12 cellular contexts compared by ENCODE assay signal in the genomic region with DNA sequence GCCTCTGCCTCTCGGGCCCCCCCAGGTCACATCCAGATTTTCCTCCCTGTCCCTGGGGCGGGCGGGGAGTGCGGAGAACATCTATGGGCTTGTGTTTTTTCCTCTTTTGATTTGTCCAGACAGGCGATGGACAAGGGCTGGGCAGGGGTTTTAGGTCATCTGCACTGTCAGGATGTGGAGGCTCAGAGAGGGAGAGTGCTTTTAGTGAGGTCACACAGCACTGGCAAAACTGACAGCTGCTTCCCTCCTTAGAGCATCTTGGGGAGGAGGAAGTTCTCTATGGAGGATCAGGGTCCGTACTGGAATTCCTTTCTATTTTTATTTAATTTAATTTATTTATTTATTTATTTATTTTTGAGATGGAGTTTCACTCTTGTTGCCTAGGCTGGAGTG. TPM values are rescaled to one million over a fixed set of nuclear protein-coding genes. Genes with fewer than 3 reads are reported as not detected.
DNase-seq lines count a peak whose midpoint lies in the region; ATAC-seq and TF ChIP-seq lines count a peak whose summit lies in the region.
"Had no signal": no experiment of that assay in that cellular context is flagged by ENCODE, and none has a peak within 500 bp of the region (broad histone marks: within the 10 kb centered on the region; RNA-seq: fewer than 3 reads in every experiment).

No MANE protein-coding gene starts in this region.

- intact Hi-C loops in adrenal gland (cut with DNase I), result no loop called here
- intact Hi-C loops in esophagus squamous epithelium (cut with DNase I), result no loop called here
- intact Hi-C loops in ovary (cut with DNase I), result loop anchor here in 1 of 4 donors (2.0 to 10.0 kb wide), 3 partner anchors 24 to 60 kb away; partner anchors contain the start of gene NFIC

- no peak for TF ChIP-seq EP300 in ovary (IDR thresholded peaks at IDR 0.05)

- POLR2A ChIA-PET in HEK293T (lab: Yijun Ruan, JAX), result no interaction called here

- WGBS in adrenal gland, 4 donors, result 45 to 67% (median 51%) methylated on average over 6 of the region's 6 CpGs
- 46 to 57% methylated on average over 1 to 6 of the region's 6 CpGs for WGBS in esophagus squamous epithelium, 2 donors
- WGBS in ovary, 3 donors, result 41 to 52% (median 42%) methylated on average over 6 of the region's 6 CpGs
- 57% methylated on average over 6 of the region's 6 CpGs for WGBS in urinary bladder

- no peak for DNase-seq in adrenal gland
- DNase-seq in esophagus squamous epithelium (lab: John Stamatoyannopoulos, UW), result no peak
- DNase-seq in ovary, result no peak
- DNase-seq in NCI-H526 treated with DMSO at 0.1 percent for 48 hours (lab: John Stamatoyannopoulos, UW), result no peak
- DNase-seq in HEK293T (ENCODE audit: extremely low spot score), result no peak
- DNase-seq: activated naive CD8-positive, alpha-beta T cell treated with anti-CD3 and anti-CD28 coated beads, Interleukin-2, amount 50 U/mL, for 24 hours; Caco-2; naive B cell; NCI-H1105; NCI-H510A had no signal

- H3K27me3 ChIP-seq in adrenal gland (no peaks in the 10 kb centered on the region), esophagus squamous epithelium (no peaks in the 10 kb centered on the region), ovary (no peaks in the 10 kb centered on the region)

- peaks cover 0 to 5% of the 10 kb centered on the region in 2 donors for H3K36me3 ChIP-seq in adrenal gland (replicated peaks in 1 of 2)
- peaks cover 0 to 28% (median 0%) of the 10 kb centered on the region in 3 donors for H3K36me3 ChIP-seq in esophagus squamous epithelium
- no peaks in the 10 kb centered on the region for H3K36me3 ChIP-seq in ovary
- H3K36me3 ChIP-seq in urinary bladder (ENCODE audit: insufficient read depth), result no peaks in the 10 kb centered on the region

- TF ChIP-seq CTCF in adrenal gland (IDR thresholded peaks at IDR 0.05), result no peak
- no peak for TF ChIP-seq CTCF in esophagus squamous epithelium (IDR thresholded peaks at IDR 0.05)
- TF ChIP-seq CTCF in ovary (IDR thresholded peaks at IDR 0.05), result no peak

- H3K27ac ChIP-seq in adrenal gland, result peak overlapping the region; percentile 98 to 100 (median 99)
- peak overlapping the region; percentile 95 to 99 (median 98) for H3K27ac ChIP-seq in esophagus squamous epithelium
- peak overlapping the region; percentile 97 to 100 for H3K27ac ChIP-seq in ovary
- peak overlapping the region; percentile 99 for H3K27ac ChIP-seq in urinary bladder (ENCODE audit: low read depth)

- ATAC-seq in HG03095 (IDR thresholded peaks at IDR 0.05; ENCODE audit: unreplicated experiment), result no peak
- ATAC-seq: activated naive CD8-positive, alpha-beta T cell treated with anti-CD3 and anti-CD28 coated beads, Interleukin-2, amount 50 U/mL, for 24 hours had no signal

- no peaks in the 10 kb centered on the region for H3K9me3 ChIP-seq in adrenal gland (replicated peaks in 1 of 3)
- no peaks in the 10 kb centered on the region for H3K9me3 ChIP-seq in esophagus squamous epithelium
- no peaks in the 10 kb centered on the region for H3K9me3 ChIP-seq in ovary
- H3K9me3 ChIP-seq: Caco-2 had no signal

- peaks cover 36 to 73% of the 10 kb centered on the region in 2 donors for H3K4me1 ChIP-seq in adrenal gland (replicated peaks in 1 of 2)
- H3K4me1 ChIP-seq in esophagus squamous epithelium, result peaks cover 67 to 100% (median 67%) of the 10 kb centered on the region in 3 donors
- peaks cover 16% of the 10 kb centered on the region for H3K4me1 ChIP-seq in ovary (ENCODE audit: insufficient read depth)
- H3K4me1 ChIP-seq in urinary bladder (ENCODE audit: insufficient read depth), result no peaks in the 10 kb centered on the region
- H3K4me1 ChIP-seq: Caco-2 had no signal

- CTCF ChIA-PET in HEK293T (lab: Yijun Ruan, JAX), result no interaction called here

- TF ChIP-seq POLR2A in adrenal gland (IDR thresholded peaks at IDR 0.05) (no peak), esophagus squamous epithelium (IDR thresholded peaks at IDR 0.05) (no peak), ovary (IDR thresholded peaks at IDR 0.05) (no peak)

- peak overlapping the region in 1 of 4 donors; percentile 52 for H3K4me3 ChIP-seq in adrenal gland
- H3K4me3 ChIP-seq in esophagus squamous epithelium, result peak overlapping the region; percentile 34 to 66 (median 50)
- H3K4me3 ChIP-seq in ovary, result peak overlapping the region; percentile 61
- H3K4me3 ChIP-seq in urinary bladder (ENCODE audit: low read depth, low read length), result peak overlapping the region; percentile 3

TF ChIP-seq in HEK293T, 16 proteins besides CTCF, POLR2A, EP300 and RAD21:
- TF ChIP-seq ELF4 (IDR thresholded peaks at IDR 0.05) (no peak), HDGF (IDR thresholded peaks at IDR 0.05; ENCODE audit: borderline replicate concordance) (no peak), BHLHE40 (IDR thresholded peaks at IDR 0.05; ENCODE audit: borderline replicate concordance) (no peak), CTBP1 (IDR thresholded peaks at IDR 0.05; ENCODE audit: borderline replicate concordance) (no peak), NFRKB (IDR thresholded peaks at IDR 0.05) (no peak), FOXK2 (IDR thresholded peaks at IDR 0.05) (no peak), ZNF384 (IDR thresholded peaks at IDR 0.05) (no peak), FOXA1 (IDR thresholded peaks at IDR 0.05) (no peak), SUZ12 (IDR thresholded peaks at IDR 0.05) (no peak), ARNT (IDR thresholded peaks at IDR 0.05) (no peak), TARDBP (IDR thresholded peaks at IDR 0.05) (no peak)
- TF ChIP-seq, protein P1, sequence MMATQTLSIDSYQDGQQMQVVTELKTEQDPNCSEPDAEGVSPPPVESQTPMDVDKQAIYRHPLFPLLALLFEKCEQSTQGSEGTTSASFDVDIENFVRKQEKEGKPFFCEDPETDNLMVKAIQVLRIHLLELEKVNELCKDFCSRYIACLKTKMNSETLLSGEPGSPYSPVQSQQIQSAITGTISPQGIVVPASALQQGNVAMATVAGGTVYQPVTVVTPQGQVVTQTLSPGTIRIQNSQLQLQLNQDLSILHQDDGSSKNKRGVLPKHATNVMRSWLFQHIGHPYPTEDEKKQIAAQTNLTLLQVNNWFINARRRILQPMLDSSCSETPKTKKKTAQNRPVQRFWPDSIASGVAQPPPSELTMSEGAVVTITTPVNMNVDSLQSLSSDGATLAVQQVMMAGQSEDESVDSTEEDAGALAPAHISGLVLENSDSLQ (IDR thresholded peaks at IDR 0.05), result no peak

RNA-seq across cellular contexts. Expression of gene NFIC, which starts 38.9 kb away (rescaled TPM):
- total RNA-seq in adrenal gland (100 to 1,000 TPM; 124 to 329 (median 236) TPM), esophagus squamous epithelium (10 to 100 TPM; 40.8 to 80.9 (median 61.0) TPM), ovary (100 to 1,000 TPM in 5 of 7 donors, 10 to 100 TPM in 2; 62.0 to 345 (median 283) TPM), urinary bladder (26.4 TPM)
- polyA plus RNA-seq in adrenal gland (100 to 1,000 TPM in 1 of 3 donors, 10 to 100 TPM in 2; 34.9 to 154 (median 69.2) TPM), ovary (10 to 100 TPM; 31.9 to 71.1 TPM), urinary bladder (112 TPM)
